11 cellular contexts compared by ENCODE assay signal in the genomic region with DNA sequence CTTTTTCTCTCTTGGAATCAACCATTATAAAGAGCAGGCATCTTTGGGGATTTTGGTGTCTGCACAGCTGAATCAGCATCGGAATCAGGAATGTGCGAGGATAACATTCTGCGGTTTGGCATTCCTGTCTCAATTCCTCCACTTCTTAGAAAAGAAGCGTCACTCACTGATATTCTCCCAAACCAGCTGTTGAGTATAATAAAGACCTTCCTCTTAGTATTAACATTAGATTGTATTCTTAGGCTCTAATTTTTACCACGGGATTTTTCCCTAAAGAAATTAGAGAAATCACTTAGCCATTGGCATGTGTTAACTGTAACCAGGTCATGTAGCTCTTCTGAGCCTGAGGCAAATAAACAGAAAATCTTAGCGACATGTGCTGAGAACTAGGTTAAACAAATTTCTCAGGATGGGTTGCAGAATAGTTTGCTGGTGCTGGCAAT.
A peak's percentile ranks its signal among the peaks of the same experiment; 100 is the strongest.
DNase-seq lines count a peak whose midpoint lies in the region; ATAC-seq, FAIRE-seq and TF ChIP-seq lines count a peak whose summit lies in the region.
"Had no signal": no experiment of that assay in that cellular context is flagged by ENCODE, and none has a peak within 500 bp of the region (broad histone marks: within the 10 kb centered on the region; RNA-seq: fewer than 3 reads in every experiment).

No MANE protein-coding gene starts in this region.

- peak; percentile 87 for DNase-seq in AG09309 (ENCODE audit: low read depth)
- DNase-seq in RWPE1 (ENCODE audit: low spot score): peak; percentile 43
- peak; percentile 92 for DNase-seq in fibroblast of pulmonary artery (ENCODE audit: low read depth)
- DNase-seq in pancreas: no peak
- DNase-seq in central memory CD4-positive, alpha-beta T cell: no peak
- DNase-seq in sigmoid colon: no peak
- DNase-seq in NCI-H748 treated with DMSO at 0.1 percent for 48 hours (lab: John Stamatoyannopoulos, UW): no peak
- DNase-seq: BE2C, MV-4-11, naive B cell had no signal

- POLR2A ChIA-PET in RWPE1 (lab: Yijun Ruan, JAX; ENCODE audit: low non-redundant PET): no interaction called here

- no peaks in the 10 kb centered on the region for H3K36me3 ChIP-seq in pancreas
- no peaks in the 10 kb centered on the region for H3K36me3 ChIP-seq in sigmoid colon
- H3K36me3 ChIP-seq: BE2C had no signal

- whole genome bisulfite sequencing in pancreas, 2 donors: 59 to 66% methylated on average over 6 of the region's 6 CpGs
- 77 to 79% methylated on average over 6 of the region's 6 CpGs for WGBS in sigmoid colon, 2 donors

- H3K4me1 ChIP-seq in pancreas (no peaks in the 10 kb centered on the region), sigmoid colon (no peaks in the 10 kb centered on the region)

- FAIRE-seq in pancreas (lab: Jason Lieb, UNC): no peak

- H3K27ac ChIP-seq in RWPE1 (peak overlapping the region; percentile 77), pancreas (peak overlapping the region in 1 of 4 donors; percentile 11), sigmoid colon (peak overlapping the region in 1 of 4 donors; percentile 13)

- ATAC-seq in pancreas (peak in 3 of 4 donors; percentile 21 to 30 (median 22)), HG03175 (IDR thresholded peaks at IDR 0.05; ENCODE audit: unreplicated experiment) (no peak)

- CTCF ChIA-PET in RWPE1 (lab: Yijun Ruan, JAX): no interaction called here

- H3K4me3 ChIP-seq in AG09309 (ENCODE audit: control insufficient read depth, low read depth, low read length) (no peak overlapping the region), fibroblast of pulmonary artery (replicated peaks; ENCODE audit: low read depth, low read length) (no peak overlapping the region), pancreas (no peak overlapping the region), sigmoid colon (no peak overlapping the region)

- H3K9me3 ChIP-seq in pancreas (no peaks in the 10 kb centered on the region), sigmoid colon (no peaks in the 10 kb centered on the region)
- H3K9me3 ChIP-seq: BE2C had no signal

- no peak for TF ChIP-seq POLR2A in sigmoid colon (IDR thresholded peaks at IDR 0.05)

- TF ChIP-seq EP300 in sigmoid colon (IDR thresholded peaks at IDR 0.05): no peak

- TF ChIP-seq CTCF in AG09309 (IDR thresholded peaks at IDR 0.05; ENCODE audit: control insufficient read depth, insufficient read depth, low read depth, low read length, missing control alignments): no peak
- no peak for TF ChIP-seq CTCF in RWPE1 (conservative IDR thresholded peaks at IDR 0.05; ENCODE audit: low read depth)
- TF ChIP-seq CTCF in fibroblast of pulmonary artery (IDR thresholded peaks at IDR 0.05; ENCODE audit: low read length, missing control alignments): no peak
- TF ChIP-seq CTCF in pancreas (IDR thresholded peaks at IDR 0.05): no peak
- no peak for TF ChIP-seq CTCF in sigmoid colon (IDR thresholded peaks at IDR 0.05)

- no peaks in the 10 kb centered on the region for H3K27me3 ChIP-seq in pancreas
- H3K27me3 ChIP-seq in sigmoid colon: no peaks in the 10 kb centered on the region
- H3K27me3 ChIP-seq: BE2C had no signal

- intact Hi-C loops in pancreas (cut with DNase I) (no loop called here), sigmoid colon (cut with DNase I) (no loop called here)

Comparison
In these comparisons a context has a peak if more than half of its experiments do, and no peak if none do; other contexts are left out.
1. DNase-seq: peak in AG09309 (single experiment), RWPE1 (single experiment) and fibroblast of pulmonary artery (single experiment); none in pancreas (0 of 6), central memory CD4-positive, alpha-beta T cell (single experiment), sigmoid colon (single experiment) and NCI-H748 treated with DMSO at 0.1 percent for 48 hours (single experiment).